16 cellular contexts compared by ENCODE assay signal in the genomic region with DNA sequence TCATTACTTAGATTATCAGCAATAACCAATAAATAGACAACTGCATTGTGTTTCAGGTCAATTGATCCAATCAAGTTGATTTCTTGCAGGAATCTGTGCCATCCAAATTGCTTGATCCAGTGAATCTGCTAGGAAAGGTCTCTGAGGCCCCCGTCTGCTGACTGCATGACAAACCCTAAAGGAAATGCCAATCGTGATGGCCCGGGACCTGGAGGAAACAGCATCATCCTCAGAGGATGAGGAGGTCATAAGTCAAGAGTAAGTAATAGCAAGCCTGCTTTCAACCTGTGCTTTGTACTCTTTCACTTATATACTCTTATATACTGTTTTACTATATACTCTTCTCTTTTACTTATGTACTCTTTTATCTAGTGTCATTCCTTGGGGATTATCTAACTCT. TPM values are rescaled to one million over a fixed set of nuclear protein-coding genes. Genes with fewer than 3 reads are reported as not detected.
DNase-seq lines count a peak whose midpoint lies in the region; ATAC-seq lines count a peak whose summit lies in the region.
"Had no signal": no experiment of that assay in that cellular context is flagged by ENCODE, and none has a peak within 500 bp of the region (broad histone marks: within the 10 kb centered on the region; RNA-seq: fewer than 3 reads in every experiment).

No MANE protein-coding gene starts in this region.

- H3K36me3 Mint-ChIP-seq in CD4-positive, CD25-positive, alpha-beta regulatory T cell = peaks cover 3% of the 10 kb centered on the region
- peaks cover 2% of the 10 kb centered on the region for H3K36me3 Mint-ChIP-seq in T-helper 17 cell (ENCODE audit: low read depth)

- no peak for ATAC-seq in CD4-positive, CD25-positive, alpha-beta regulatory T cell (ENCODE audit: low read depth in 2 of 2)
- no peak for ATAC-seq in T-helper 17 cell
- no peak for ATAC-seq in GM21576 (IDR thresholded peaks at IDR 0.05; ENCODE audit: unreplicated experiment)
- ATAC-seq: heart right ventricle, HepG2 had no signal

- no peak for DNase-seq in CD4-positive, CD25-positive, alpha-beta regulatory T cell
- DNase-seq in EL (peak; percentile 53), T-helper 17 cell (no peak), HK-2 (ENCODE audit: unreplicated experiment) (no peak), DMS79 (lab: John Stamatoyannopoulos, UW) (no peak)
- DNase-seq: anterior cingulate cortex; esophagus squamous epithelium; GF-D8; heart right ventricle; NCI-H774; SHP77 treated with DMSO at 0.1 percent for 48 hours; stimulated activated CD4-positive, alpha-beta T cell treated with anti-CD3 and anti-CD28 coated beads, Interleukin-15, amount 100 ng/mL, for 24 hours had no signal

- H3K27me3 Mint-ChIP-seq in CD4-positive, CD25-positive, alpha-beta regulatory T cell = no peaks in the 10 kb centered on the region
- H3K27me3 Mint-ChIP-seq in T-helper 17 cell = no peaks in the 10 kb centered on the region

- H3K9me3 ChIP-seq in CD4-positive, CD25-positive, alpha-beta regulatory T cell (ENCODE audit: control insufficient read depth in 2 of 2, low read length in 2 of 2) = no peaks in the 10 kb centered on the region
- H3K9me3 ChIP-seq in T-helper 17 cell (ENCODE audit: control insufficient read depth, low read length, poor library complexity, severe bottlenecking) (no peaks in the 10 kb centered on the region), mesodermal cell (ENCODE audit: control insufficient read depth, low read length) (no peaks in the 10 kb centered on the region)
- H3K9me3 ChIP-seq: esophagus squamous epithelium, heart right ventricle, thoracic aorta had no signal

- H3K4me3 Mint-ChIP-seq in CD4-positive, CD25-positive, alpha-beta regulatory T cell = peak overlapping the region; percentile 48 to 97 (median 64)
- H3K4me3 Mint-ChIP-seq in T-helper 17 cell = no peak overlapping the region

- H3K4me1 Mint-ChIP-seq in CD4-positive, CD25-positive, alpha-beta regulatory T cell = peaks cover 0 to 36% (median 28%) of the 10 kb centered on the region in 4 donors
- H3K4me1 Mint-ChIP-seq in T-helper 17 cell = peaks cover 11% of the 10 kb centered on the region

- peak overlapping the region in 2 of 3 donors; percentile 32 to 59 for H3K27ac Mint-ChIP-seq in CD4-positive, CD25-positive, alpha-beta regulatory T cell
- peak overlapping the region; percentile 24 for H3K27ac Mint-ChIP-seq in T-helper 17 cell

- peaks cover 20% of the 10 kb centered on the region for H3K4me1 ChIP-seq in CD4-positive, CD25-positive, alpha-beta regulatory T cell (ENCODE audit: control insufficient read depth, insufficient read depth, low read length, poor library complexity, severe bottlenecking)
- peaks cover 6% of the 10 kb centered on the region for H3K4me1 ChIP-seq in mesodermal cell (ENCODE audit: control insufficient read depth, insufficient read depth, low read length, poor library complexity, severe bottlenecking)

- H3K4me3 ChIP-seq in CD4-positive, CD25-positive, alpha-beta regulatory T cell (ENCODE audit: low read depth, low read length) = no peak overlapping the region
- H3K4me3 ChIP-seq in mesodermal cell (ENCODE audit: extremely low read depth, insufficient read depth, low read length, poor library complexity, severe bottlenecking) = peak overlapping the region; percentile 3
- H3K4me3 ChIP-seq: esophagus squamous epithelium had no signal

- H3K9me3 Mint-ChIP-seq in CD4-positive, CD25-positive, alpha-beta regulatory T cell = peaks cover 0 to 1% (median 0%) of the 10 kb centered on the region in 7 donors

- no peaks in the 10 kb centered on the region for H3K27me3 ChIP-seq in CD4-positive, CD25-positive, alpha-beta regulatory T cell (ENCODE audit: control insufficient read depth, insufficient read depth, low read length)
- H3K27me3 ChIP-seq: esophagus squamous epithelium, heart right ventricle had no signal

- peaks cover 8% of the 10 kb centered on the region for H3K36me3 ChIP-seq in CD4-positive, CD25-positive, alpha-beta regulatory T cell (ENCODE audit: control insufficient read depth, insufficient read depth, low read length)
- H3K36me3 ChIP-seq in mesodermal cell (ENCODE audit: control insufficient read depth, insufficient read depth, low read length) = peaks cover 27% of the 10 kb centered on the region
- H3K36me3 ChIP-seq: thoracic aorta had no signal

- 43 to 92% methylated on average over 1 to 2 of the region's 3 CpGs for WGBS in mesodermal cell (ENCODE audit: insufficient coverage in 2 of 2), 2 experiments

- no peak overlapping the region for H3K27ac ChIP-seq in CD4-positive, CD25-positive, alpha-beta regulatory T cell (ENCODE audit: insufficient read depth, low read length, poor library complexity, severe bottlenecking)
- H3K27ac ChIP-seq in mesodermal cell (ENCODE audit: low read depth, low read length, severe bottlenecking) = no peak overlapping the region
- H3K27ac ChIP-seq: esophagus squamous epithelium, heart right ventricle, thoracic aorta had no signal

RNA-seq across cellular contexts. Expression of gene TTLL5, which starts 1.9 kb away (rescaled TPM):
- total RNA-seq in CD4-positive, CD25-positive, alpha-beta regulatory T cell = 39.2 TPM
- 10 to 100 TPM in 1 of 4 donors, 1 to 10 TPM in 3; 4.9 to 11.0 (median 7.7) TPM for polyA plus RNA-seq in CD4-positive, CD25-positive, alpha-beta regulatory T cell
- total RNA-seq in T-helper 17 cell = 10 to 100 TPM; 26.0 to 31.9 TPM
- polyA plus RNA-seq in mesodermal cell (2013, experiment 1 of 2) = 26.8 TPM
- 24.8 TPM for polyA plus RNA-seq in mesodermal cell (2013, experiment 2 of 2)

RNA-seq across cellular contexts. Expression of gene ERG28, which starts 2.3 kb away (rescaled TPM):
- 8.4 TPM for total RNA-seq in CD4-positive, CD25-positive, alpha-beta regulatory T cell
- 10 to 100 TPM; 23.9 to 28.9 (median 25.6) TPM for polyA plus RNA-seq in CD4-positive, CD25-positive, alpha-beta regulatory T cell
- total RNA-seq in T-helper 17 cell = 1 to 10 TPM; 8.4 to 9.0 TPM
- polyA plus RNA-seq in mesodermal cell (2013, experiment 1 of 2) = 45.4 TPM
- 42.8 TPM for polyA plus RNA-seq in mesodermal cell (2013, experiment 2 of 2)
